Comparison of ENCODE assay signal across 12 cellular contexts in genomic region chr17:41813699-41814124, GRCh38. TPM values are rescaled to one million over a fixed set of nuclear protein-coding genes. Genes with fewer than 3 reads are reported as not detected.
DNase-seq lines count a peak whose midpoint lies in the region.
"Had no signal": no experiment of that assay in that cellular context is flagged by ENCODE, and none has a peak within 500 bp of the region (broad histone marks: within the 10 kb centered on the region; RNA-seq: fewer than 3 reads in every experiment).

No MANE protein-coding gene starts in this region.

- no peak overlapping the region for H3K27ac Mint-ChIP-seq in T-helper 1 cell treated with Interleukin-12 subunit alpha and Interleukin-12 subunit beta and Interleukin-4 antibody, amounts not matched to agents 30 μg/mL and 1 μg/mL, for 36 hours
- H3K27ac Mint-ChIP-seq in activated T-helper 1 cell treated with anti-CD3 and anti-CD28 coated beads, Interleukin-12 subunit alpha, Interleukin-12 subunit beta, Interleukin-2, Interleukin-4 antibody, amounts not matched to agents 30 ng/mL and 10 ng/mL and 1 ng/mL, durations not matched to agents 14 hours and 24 hours and 36 hours, result no peak overlapping the region
- H3K27ac Mint-ChIP-seq: activated CD4-positive, alpha-beta memory T cell treated with anti-CD3 and anti-CD28 coated beads, Interleukin-2, amount 10 ng/mL, durations not matched to agents 7 days and 5 days had no signal

- H3K27ac ChIP-seq in skin epidermis, result peak overlapping the region in 16 of 21 experiments; percentile 21 to 87 (median 77)

- no peaks in the 10 kb centered on the region for H3K9me3 Mint-ChIP-seq in T-helper 1 cell treated with Interleukin-12 subunit alpha and Interleukin-12 subunit beta and Interleukin-4 antibody, amounts not matched to agents 30 μg/mL and 1 μg/mL, for 36 hours
- no peaks in the 10 kb centered on the region for H3K9me3 Mint-ChIP-seq in activated T-helper 1 cell treated with anti-CD3 and anti-CD28 coated beads, Interleukin-12 subunit alpha, Interleukin-12 subunit beta, Interleukin-2, Interleukin-4 antibody, amounts not matched to agents 30 ng/mL and 10 ng/mL and 1 ng/mL, durations not matched to agents 14 hours and 24 hours and 36 hours
- H3K9me3 Mint-ChIP-seq: activated CD4-positive, alpha-beta memory T cell treated with anti-CD3 and anti-CD28 coated beads, Interleukin-2, amount 10 ng/mL, durations not matched to agents 7 days and 5 days; IgD-negative memory B cell had no signal

- H3K4me3 Mint-ChIP-seq in T-helper 1 cell treated with Interleukin-12 subunit alpha and Interleukin-12 subunit beta and Interleukin-4 antibody, amounts not matched to agents 30 μg/mL and 1 μg/mL, for 36 hours, result peak overlapping the region; percentile 42
- H3K4me3 Mint-ChIP-seq in activated T-helper 1 cell treated with anti-CD3 and anti-CD28 coated beads, Interleukin-12 subunit alpha, Interleukin-12 subunit beta, Interleukin-2, Interleukin-4 antibody, amounts not matched to agents 30 ng/mL and 10 ng/mL and 1 ng/mL, durations not matched to agents 14 hours and 24 hours and 36 hours, result peak overlapping the region; percentile 66

- H3K4me3 ChIP-seq in iPS-15b (ENCODE audit: low read depth, low read length) (peak overlapping the region; percentile 93), skin epidermis (peak overlapping the region; percentile 38 to 84 (median 55))

- peak overlapping the region; percentile 93 for H3K9ac ChIP-seq in iPS-15b (ENCODE audit: low read depth, low read length)

- H3K27me3 ChIP-seq in iPS-15b (ENCODE audit: control insufficient read depth, insufficient read depth, low read length), result peaks cover 8% of the 10 kb centered on the region

- no peaks in the 10 kb centered on the region for H3K9me3 ChIP-seq in iPS-15b (ENCODE audit: control insufficient read depth, insufficient read depth, low read length)

- peaks cover 7% of the 10 kb centered on the region for H3K4me1 Mint-ChIP-seq in T-helper 1 cell treated with Interleukin-12 subunit alpha and Interleukin-12 subunit beta and Interleukin-4 antibody, amounts not matched to agents 30 μg/mL and 1 μg/mL, for 36 hours (ENCODE audit: low read depth)
- H3K4me1 Mint-ChIP-seq in activated T-helper 1 cell treated with anti-CD3 and anti-CD28 coated beads, Interleukin-12 subunit alpha, Interleukin-12 subunit beta, Interleukin-2, Interleukin-4 antibody, amounts not matched to agents 30 ng/mL and 10 ng/mL and 1 ng/mL, durations not matched to agents 14 hours and 24 hours and 36 hours (ENCODE audit: low read depth), result peaks cover 14% of the 10 kb centered on the region

- H3K36me3 Mint-ChIP-seq in T-helper 1 cell treated with Interleukin-12 subunit alpha and Interleukin-12 subunit beta and Interleukin-4 antibody, amounts not matched to agents 30 μg/mL and 1 μg/mL, for 36 hours (ENCODE audit: low read depth), result no peaks in the 10 kb centered on the region
- peaks cover 1% of the 10 kb centered on the region for H3K36me3 Mint-ChIP-seq in activated T-helper 1 cell treated with anti-CD3 and anti-CD28 coated beads, Interleukin-12 subunit alpha, Interleukin-12 subunit beta, Interleukin-2, Interleukin-4 antibody, amounts not matched to agents 30 ng/mL and 10 ng/mL and 1 ng/mL, durations not matched to agents 14 hours and 24 hours and 36 hours (ENCODE audit: low read depth)
- H3K36me3 Mint-ChIP-seq: IgD-negative memory B cell had no signal

- peaks cover 25% of the 10 kb centered on the region for H3K27me3 Mint-ChIP-seq in T-helper 1 cell treated with Interleukin-12 subunit alpha and Interleukin-12 subunit beta and Interleukin-4 antibody, amounts not matched to agents 30 μg/mL and 1 μg/mL, for 36 hours (ENCODE audit: low read depth)
- peaks cover 23% of the 10 kb centered on the region for H3K27me3 Mint-ChIP-seq in activated T-helper 1 cell treated with anti-CD3 and anti-CD28 coated beads, Interleukin-12 subunit alpha, Interleukin-12 subunit beta, Interleukin-2, Interleukin-4 antibody, amounts not matched to agents 30 ng/mL and 10 ng/mL and 1 ng/mL, durations not matched to agents 14 hours and 24 hours and 36 hours (ENCODE audit: insufficient read depth)

- DNase-seq in T-helper 1 cell (no peak), NCI-H446 treated with DMSO at 0.1 percent for 48 hours (lab: John Stamatoyannopoulos, UW) (no peak), dermis blood vessel endothelial cell (no peak)
- no peak for DNase-seq in activated T-helper 1 cell treated with anti-CD3 and anti-CD28 coated beads, Interleukin-12 subunit alpha, Interleukin-12 subunit beta, Interleukin-2, Interleukin-4 antibody, amounts not matched to agents 30 ng/mL and 10 ng/mL and 1 ng/mL, durations not matched to agents 14 hours and 24 hours and 36 hours (ENCODE audit: low spot score)
- DNase-seq in activated CD4-positive, alpha-beta T cell treated with anti-CD3 and anti-CD28 coated beads for 48 hours, result no peak
- DNase-seq: activated CD4-positive, alpha-beta memory T cell treated with anti-CD3 and anti-CD28 coated beads, Interleukin-2, amount 10 ng/mL, durations not matched to agents 7 days and 5 days; occipital lobe had no signal

- H3K4me1 ChIP-seq in iPS-15b (ENCODE audit: control insufficient read depth, insufficient read depth, low read length), result peaks cover 7% of the 10 kb centered on the region

- H3K36me3 ChIP-seq in iPS-15b (ENCODE audit: control insufficient read depth, insufficient read depth, low read length), result peaks cover 21% of the 10 kb centered on the region

- intact Hi-C loops in activated T-helper 1 cell treated with anti-CD3 and anti-CD28 coated beads, Interleukin-12 subunit alpha, Interleukin-12 subunit beta, Interleukin-2, Interleukin-4 antibody, amounts not matched to agents 30 ng/mL and 10 ng/mL and 1 ng/mL, durations not matched to agents 14 hours and 24 hours and 36 hours (cut with micrococcal nuclease), result loop anchor here (2.0 to 10.0 kb wide), 2 partner anchors 27 to 51 kb away; partner anchors contain the start of genes JUP and KLHL11

RNA-seq across cellular contexts. Expression of gene FKBP10, which starts 0.9 kb away (rescaled TPM):
- total RNA-seq in activated T-helper 1 cell treated with anti-CD3 and anti-CD28 coated beads, Interleukin-12 subunit alpha, Interleukin-12 subunit beta, Interleukin-2, Interleukin-4 antibody, amounts not matched to agents 30 ng/mL and 10 ng/mL and 1 ng/mL, durations not matched to agents 14 hours and 24 hours and 36 hours, result 0.62 and 1.1 TPM in 2 replicates
- total RNA-seq in dermis blood vessel endothelial cell, result 186 and 244 TPM in 2 replicates
- total RNA-seq: activated CD4-positive, alpha-beta memory T cell treated with anti-CD3 and anti-CD28 coated beads, Interleukin-2, amount 10 ng/mL, durations not matched to agents 7 days and 5 days had no signal

RNA-seq across cellular contexts. Expression of gene P3H4, which starts 2.0 kb away (rescaled TPM):
- total RNA-seq in activated T-helper 1 cell treated with anti-CD3 and anti-CD28 coated beads, Interleukin-12 subunit alpha, Interleukin-12 subunit beta, Interleukin-2, Interleukin-4 antibody, amounts not matched to agents 30 ng/mL and 10 ng/mL and 1 ng/mL, durations not matched to agents 14 hours and 24 hours and 36 hours, result 4.1 and 5.0 TPM in 2 replicates
- 65.4 and 79.3 TPM in 2 replicates for total RNA-seq in dermis blood vessel endothelial cell

RNA-seq across cellular contexts. Expression of gene NT5C3B, which starts 22.3 kb away (rescaled TPM):
- total RNA-seq in activated T-helper 1 cell treated with anti-CD3 and anti-CD28 coated beads, Interleukin-12 subunit alpha, Interleukin-12 subunit beta, Interleukin-2, Interleukin-4 antibody, amounts not matched to agents 30 ng/mL and 10 ng/mL and 1 ng/mL, durations not matched to agents 14 hours and 24 hours and 36 hours, result 40.8 and 44.5 TPM in 2 replicates
- total RNA-seq in dermis blood vessel endothelial cell, result 53.0 and 102 TPM in 2 replicates

RNA-seq across cellular contexts. Expression of gene KLHL10, which starts 23.9 kb away (rescaled TPM):
- total RNA-seq in activated T-helper 1 cell treated with anti-CD3 and anti-CD28 coated beads, Interleukin-12 subunit alpha, Interleukin-12 subunit beta, Interleukin-2, Interleukin-4 antibody, amounts not matched to agents 30 ng/mL and 10 ng/mL and 1 ng/mL, durations not matched to agents 14 hours and 24 hours and 36 hours, result not detected in 2 replicates
- 0.05 TPM in 1 of 2 replicates, not detected in the other for total RNA-seq in dermis blood vessel endothelial cell
- total RNA-seq: A172; activated CD4-positive, alpha-beta memory T cell treated with anti-CD3 and anti-CD28 coated beads, Interleukin-2, amount 10 ng/mL, durations not matched to agents 7 days and 5 days; occipital lobe had no signal

RNA-seq across cellular contexts. Expression of gene JUP, which starts 27.2 kb away (rescaled TPM):
- total RNA-seq in activated T-helper 1 cell treated with anti-CD3 and anti-CD28 coated beads, Interleukin-12 subunit alpha, Interleukin-12 subunit beta, Interleukin-2, Interleukin-4 antibody, amounts not matched to agents 30 ng/mL and 10 ng/mL and 1 ng/mL, durations not matched to agents 14 hours and 24 hours and 36 hours, result 0.12 and 0.39 TPM in 2 replicates
- 416 and 862 TPM in 2 replicates for total RNA-seq in dermis blood vessel endothelial cell

Comparison
In these comparisons a context has a peak if more than half of its experiments do, and no peak if none do; other contexts are left out.
1. RNA of gene FKBP10, which starts 0.9 kb away (total RNA-seq): 186 to 244 TPM in dermis blood vessel endothelial cell; 0.62 to 1.1 TPM in activated T-helper 1 cell treated with anti-CD3 and anti-CD28 coated beads, Interleukin-12 subunit alpha, Interleukin-12 subunit beta, Interleukin-2, Interleukin-4 antibody, amounts not matched to agents 30 ng/mL and 10 ng/mL and 1 ng/mL, durations not matched to agents 14 hours and 24 hours and 36 hours; every median in the first group is over 10 times any median in the second.
2. RNA of gene P3H4, which starts 2.0 kb away (total RNA-seq): 65.4 to 79.3 TPM in dermis blood vessel endothelial cell; 4.1 to 5.0 TPM in activated T-helper 1 cell treated with anti-CD3 and anti-CD28 coated beads, Interleukin-12 subunit alpha, Interleukin-12 subunit beta, Interleukin-2, Interleukin-4 antibody, amounts not matched to agents 30 ng/mL and 10 ng/mL and 1 ng/mL, durations not matched to agents 14 hours and 24 hours and 36 hours; every median in the first group is over 10 times any median in the second.